ENCODE assay signal across 2 cellular contexts in the genomic region with DNA sequence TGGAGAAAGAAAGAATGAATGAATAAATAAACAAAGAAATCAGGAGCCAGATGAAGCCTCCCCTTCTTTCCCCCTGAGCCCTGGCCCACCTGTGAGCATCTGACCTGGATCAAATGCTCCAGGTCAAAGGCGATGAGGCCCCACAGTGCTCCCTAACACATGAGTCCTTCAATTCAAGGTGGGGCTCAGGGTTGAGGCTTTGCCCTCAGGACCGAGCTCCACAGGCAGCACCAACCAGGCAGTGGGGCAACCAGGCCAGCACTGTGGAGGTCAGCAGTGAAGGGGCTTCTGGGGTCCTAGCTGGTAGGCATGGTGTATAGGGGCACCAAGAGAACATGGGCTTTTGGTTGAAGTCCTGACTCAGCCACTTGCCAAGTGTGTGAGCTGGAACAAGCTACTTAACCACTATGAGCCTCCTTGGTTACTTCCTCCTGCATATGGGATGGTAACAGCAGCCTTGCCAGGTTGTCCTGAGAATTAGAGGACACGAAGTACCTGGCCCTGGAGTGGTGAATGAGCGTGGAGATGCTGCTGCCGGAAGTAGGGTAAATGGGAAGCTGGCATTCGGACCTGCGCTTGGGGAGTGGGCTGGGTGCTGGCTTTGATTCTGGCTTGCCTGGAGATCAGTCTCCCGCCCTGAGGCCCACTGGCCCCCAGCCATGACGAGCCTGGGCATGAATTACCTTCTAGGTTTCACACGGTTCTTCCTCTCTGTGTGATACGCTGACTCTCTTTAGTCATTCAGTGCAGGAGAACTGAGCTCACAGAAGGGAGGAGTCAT.
TF ChIP-seq lines count a peak whose summit lies in the region.

No MANE protein-coding gene starts in this region.

TF ChIP-seq in H1, 55 proteins besides CTCF, POLR2A, EP300 and RAD21 (continues in another document):
- no peak for TF ChIP-seq GABPA (IDR thresholded peaks at IDR 0.05; ENCODE audit: borderline replicate concordance, insufficient read depth, low read length)
- TF ChIP-seq PHF8 (conservative IDR thresholded peaks at IDR 0.05; ENCODE audit: low read depth, low read length), result no peak
- TF ChIP-seq CREB1 (IDR thresholded peaks at IDR 0.05), result no peak
- no peak for TF ChIP-seq CTBP2 (IDR thresholded peaks at IDR 0.05; ENCODE audit: borderline replicate concordance, insufficient read depth, insufficient read length, low read length)
- no peak for TF ChIP-seq EGR1 (IDR thresholded peaks at IDR 0.05; ENCODE audit: borderline replicate concordance, low read depth, low read length)
- no peak for TF ChIP-seq KDM1A (IDR thresholded peaks at IDR 0.05; ENCODE audit: borderline replicate concordance, low read length)
- TF ChIP-seq SP4 (IDR thresholded peaks at IDR 0.05; ENCODE audit: low read length), result no peak
- no peak for TF ChIP-seq ASH2L (IDR thresholded peaks at IDR 0.05; ENCODE audit: low read length)
- TF ChIP-seq RFX5 (IDR thresholded peaks at IDR 0.05; ENCODE audit: borderline replicate concordance, low read depth, low read length), result no peak
- TF ChIP-seq HDAC2 (IDR thresholded peaks at IDR 0.05; ENCODE audit: borderline replicate concordance in 1 of 2, low read depth in 2 of 2, low read length in 2 of 2), result no peak
- no peak for TF ChIP-seq CBX5 (IDR thresholded peaks at IDR 0.05; ENCODE audit: low read depth, low read length)
- no peak for TF ChIP-seq TBP (IDR thresholded peaks at IDR 0.05; ENCODE audit: low read depth, low read length)
- no peak for TF ChIP-seq SIX5 (IDR thresholded peaks at IDR 0.05; ENCODE audit: low read depth, low read length)
- TF ChIP-seq, protein P1, sequence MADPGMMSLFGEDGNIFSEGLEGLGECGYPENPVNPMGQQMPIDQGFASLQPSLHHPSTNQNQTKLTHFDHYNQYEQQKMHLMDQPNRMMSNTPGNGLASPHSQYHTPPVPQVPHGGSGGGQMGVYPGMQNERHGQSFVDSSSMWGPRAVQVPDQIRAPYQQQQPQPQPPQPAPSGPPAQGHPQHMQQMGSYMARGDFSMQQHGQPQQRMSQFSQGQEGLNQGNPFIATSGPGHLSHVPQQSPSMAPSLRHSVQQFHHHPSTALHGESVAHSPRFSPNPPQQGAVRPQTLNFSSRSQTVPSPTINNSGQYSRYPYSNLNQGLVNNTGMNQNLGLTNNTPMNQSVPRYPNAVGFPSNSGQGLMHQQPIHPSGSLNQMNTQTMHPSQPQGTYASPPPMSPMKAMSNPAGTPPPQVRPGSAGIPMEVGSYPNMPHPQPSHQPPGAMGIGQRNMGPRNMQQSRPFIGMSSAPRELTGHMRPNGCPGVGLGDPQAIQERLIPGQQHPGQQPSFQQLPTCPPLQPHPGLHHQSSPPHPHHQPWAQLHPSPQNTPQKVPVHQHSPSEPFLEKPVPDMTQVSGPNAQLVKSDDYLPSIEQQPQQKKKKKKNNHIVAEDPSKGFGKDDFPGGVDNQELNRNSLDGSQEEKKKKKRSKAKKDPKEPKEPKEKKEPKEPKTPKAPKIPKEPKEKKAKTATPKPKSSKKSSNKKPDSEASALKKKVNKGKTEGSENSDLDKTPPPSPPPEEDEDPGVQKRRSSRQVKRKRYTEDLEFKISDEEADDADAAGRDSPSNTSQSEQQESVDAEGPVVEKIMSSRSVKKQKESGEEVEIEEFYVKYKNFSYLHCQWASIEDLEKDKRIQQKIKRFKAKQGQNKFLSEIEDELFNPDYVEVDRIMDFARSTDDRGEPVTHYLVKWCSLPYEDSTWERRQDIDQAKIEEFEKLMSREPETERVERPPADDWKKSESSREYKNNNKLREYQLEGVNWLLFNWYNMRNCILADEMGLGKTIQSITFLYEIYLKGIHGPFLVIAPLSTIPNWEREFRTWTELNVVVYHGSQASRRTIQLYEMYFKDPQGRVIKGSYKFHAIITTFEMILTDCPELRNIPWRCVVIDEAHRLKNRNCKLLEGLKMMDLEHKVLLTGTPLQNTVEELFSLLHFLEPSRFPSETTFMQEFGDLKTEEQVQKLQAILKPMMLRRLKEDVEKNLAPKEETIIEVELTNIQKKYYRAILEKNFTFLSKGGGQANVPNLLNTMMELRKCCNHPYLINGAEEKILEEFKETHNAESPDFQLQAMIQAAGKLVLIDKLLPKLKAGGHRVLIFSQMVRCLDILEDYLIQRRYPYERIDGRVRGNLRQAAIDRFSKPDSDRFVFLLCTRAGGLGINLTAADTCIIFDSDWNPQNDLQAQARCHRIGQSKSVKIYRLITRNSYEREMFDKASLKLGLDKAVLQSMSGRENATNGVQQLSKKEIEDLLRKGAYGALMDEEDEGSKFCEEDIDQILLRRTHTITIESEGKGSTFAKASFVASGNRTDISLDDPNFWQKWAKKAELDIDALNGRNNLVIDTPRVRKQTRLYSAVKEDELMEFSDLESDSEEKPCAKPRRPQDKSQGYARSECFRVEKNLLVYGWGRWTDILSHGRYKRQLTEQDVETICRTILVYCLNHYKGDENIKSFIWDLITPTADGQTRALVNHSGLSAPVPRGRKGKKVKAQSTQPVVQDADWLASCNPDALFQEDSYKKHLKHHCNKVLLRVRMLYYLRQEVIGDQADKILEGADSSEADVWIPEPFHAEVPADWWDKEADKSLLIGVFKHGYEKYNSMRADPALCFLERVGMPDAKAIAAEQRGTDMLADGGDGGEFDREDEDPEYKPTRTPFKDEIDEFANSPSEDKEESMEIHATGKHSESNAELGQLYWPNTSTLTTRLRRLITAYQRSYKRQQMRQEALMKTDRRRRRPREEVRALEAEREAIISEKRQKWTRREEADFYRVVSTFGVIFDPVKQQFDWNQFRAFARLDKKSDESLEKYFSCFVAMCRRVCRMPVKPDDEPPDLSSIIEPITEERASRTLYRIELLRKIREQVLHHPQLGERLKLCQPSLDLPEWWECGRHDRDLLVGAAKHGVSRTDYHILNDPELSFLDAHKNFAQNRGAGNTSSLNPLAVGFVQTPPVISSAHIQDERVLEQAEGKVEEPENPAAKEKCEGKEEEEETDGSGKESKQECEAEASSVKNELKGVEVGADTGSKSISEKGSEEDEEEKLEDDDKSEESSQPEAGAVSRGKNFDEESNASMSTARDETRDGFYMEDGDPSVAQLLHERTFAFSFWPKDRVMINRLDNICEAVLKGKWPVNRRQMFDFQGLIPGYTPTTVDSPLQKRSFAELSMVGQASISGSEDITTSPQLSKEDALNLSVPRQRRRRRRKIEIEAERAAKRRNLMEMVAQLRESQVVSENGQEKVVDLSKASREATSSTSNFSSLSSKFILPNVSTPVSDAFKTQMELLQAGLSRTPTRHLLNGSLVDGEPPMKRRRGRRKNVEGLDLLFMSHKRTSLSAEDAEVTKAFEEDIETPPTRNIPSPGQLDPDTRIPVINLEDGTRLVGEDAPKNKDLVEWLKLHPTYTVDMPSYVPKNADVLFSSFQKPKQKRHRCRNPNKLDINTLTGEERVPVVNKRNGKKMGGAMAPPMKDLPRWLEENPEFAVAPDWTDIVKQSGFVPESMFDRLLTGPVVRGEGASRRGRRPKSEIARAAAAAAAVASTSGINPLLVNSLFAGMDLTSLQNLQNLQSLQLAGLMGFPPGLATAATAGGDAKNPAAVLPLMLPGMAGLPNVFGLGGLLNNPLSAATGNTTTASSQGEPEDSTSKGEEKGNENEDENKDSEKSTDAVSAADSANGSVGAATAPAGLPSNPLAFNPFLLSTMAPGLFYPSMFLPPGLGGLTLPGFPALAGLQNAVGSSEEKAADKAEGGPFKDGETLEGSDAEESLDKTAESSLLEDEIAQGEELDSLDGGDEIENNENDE (IDR thresholded peaks at IDR 0.05; ENCODE audit: insufficient replicate concordance, low read length), result no peak
- TF ChIP-seq POLR2AphosphoS5 (IDR thresholded peaks at IDR 0.05; ENCODE audit: low read depth, low read length), result no peak
- TF ChIP-seq, protein P2, sequence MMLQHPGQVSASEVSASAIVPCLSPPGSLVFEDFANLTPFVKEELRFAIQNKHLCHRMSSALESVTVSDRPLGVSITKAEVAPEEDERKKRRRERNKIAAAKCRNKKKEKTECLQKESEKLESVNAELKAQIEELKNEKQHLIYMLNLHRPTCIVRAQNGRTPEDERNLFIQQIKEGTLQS (IDR thresholded peaks at IDR 0.05; ENCODE audit: insufficient read depth, low read depth, low read length), result no peak
- TF ChIP-seq RXRA (IDR thresholded peaks at IDR 0.05; ENCODE audit: insufficient read depth, low read depth, low read length), result no peak

TF ChIP-seq in HepG2, 621 proteins besides CTCF, POLR2A, EP300 and RAD21:
- TF ChIP-seq ZSCAN29 (CRISPR knock-in tag; conservative IDR thresholded peaks at IDR 0.05) (no peak), ZNF547 (CRISPR knock-in tag; IDR thresholded peaks at IDR 0.05) (no peak), SALL2 (CRISPR knock-in tag; IDR thresholded peaks at IDR 0.05) (no peak), ZNF337 (CRISPR knock-in tag; IDR thresholded peaks at IDR 0.05; ENCODE audit: borderline replicate concordance, low read depth) (no peak), WIZ (CRISPR knock-in tag; IDR thresholded peaks at IDR 0.05) (no peak), ZNF501 (CRISPR knock-in tag; IDR thresholded peaks at IDR 0.05) (no peak)
